1 cellular context compared by ENCODE assay signal in genomic region chr18:24987271-24987932, GRCh38.
TF ChIP-seq lines count a peak whose summit lies in the region.

No MANE protein-coding gene starts in this region.

TF ChIP-seq in GM23338, 12 proteins besides CTCF, POLR2A, EP300 and RAD21 (continued from another document):
- no peak for TF ChIP-seq REST (IDR thresholded peaks at IDR 0.05; ENCODE audit: unreplicated experiment)
